12 cellular contexts compared by ENCODE assay signal in the genomic region with DNA sequence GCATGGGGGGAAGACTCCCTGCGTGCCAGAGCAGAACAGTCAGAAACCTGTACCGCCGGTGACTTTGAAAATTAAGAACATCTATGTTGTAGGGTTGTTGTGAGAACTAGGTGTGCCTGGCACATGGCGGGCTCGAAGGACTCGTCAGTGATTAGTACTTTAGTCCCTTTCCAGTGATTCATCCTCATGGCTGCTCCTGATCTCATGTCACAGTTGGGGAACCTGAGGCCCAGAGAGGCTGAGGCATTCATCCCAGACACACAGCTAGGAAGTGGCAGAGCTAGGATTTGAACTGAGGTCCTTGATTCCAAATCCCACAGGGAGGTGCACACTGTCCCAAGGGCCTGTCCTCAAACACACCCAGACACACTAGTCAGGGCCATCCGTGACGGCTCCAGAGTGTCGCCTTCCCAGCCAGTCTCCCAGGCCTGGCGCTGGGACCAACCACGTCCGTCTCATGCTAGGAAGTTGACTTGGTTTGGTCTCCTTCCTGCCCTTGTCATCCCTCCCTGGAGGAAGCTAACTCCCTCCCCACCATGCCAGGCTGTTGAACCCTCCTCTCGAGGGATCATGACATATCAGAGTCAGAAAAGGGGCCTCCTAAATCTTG. TPM values are rescaled to one million over a fixed set of nuclear protein-coding genes. Genes with fewer than 3 reads are reported as not detected.
A peak's percentile ranks its signal among the peaks of the same experiment; 100 is the strongest.
DNase-seq lines count a peak whose midpoint lies in the region; ATAC-seq and TF ChIP-seq lines count a peak whose summit lies in the region.
"Had no signal": no experiment of that assay in that cellular context is flagged by ENCODE, and none has a peak within 500 bp of the region (broad histone marks: within the 10 kb centered on the region; RNA-seq: fewer than 3 reads in every experiment).

No MANE protein-coding gene starts in this region.

- ATAC-seq in thoracic aorta (ENCODE audit: insufficient number of reproducible peaks, low FRiP score, low read depth), result no peak
- no peak for ATAC-seq in HG03520 (IDR thresholded peaks at IDR 0.05; ENCODE audit: unreplicated experiment)
- ATAC-seq: effector memory CD8-positive, alpha-beta T cell had no signal

- no peaks in the 10 kb centered on the region for H3K79me2 ChIP-seq in H9 (ENCODE audit: insufficient read depth, low read length)

- H3K18ac ChIP-seq in H9 (ENCODE audit: insufficient read length, low read depth, low read length), result no peak overlapping the region

- H3T11ph ChIP-seq in H9 (ENCODE audit: low read length), result no peak overlapping the region

- H4K91ac ChIP-seq in H9 (ENCODE audit: insufficient read length, low read depth, low read length), result no peak overlapping the region

- H3K36me3 Mint-ChIP-seq in H9 (ENCODE audit: insufficient read depth in 1 of 3, low read depth in 3 of 3) (peaks cover 0 to 2% (median under 1%) of the 10 kb centered on the region in 3 experiments; a peak in 2 of 7 replicates), mesothelial cell of epicardium (peaks cover 3% of the 10 kb centered on the region)

- H3K9ac ChIP-seq in H9 (ENCODE audit: extremely low read depth, insufficient read length, low read length), result no peak overlapping the region
- H3K9ac ChIP-seq in duodenal mucosa (ENCODE audit: low read depth in 1 of 2, low read length in 2 of 2), result no peak overlapping the region

- no peak overlapping the region for H2BK20ac ChIP-seq in H9 (ENCODE audit: low read depth, low read length, poor library complexity, severe bottlenecking)

- H2BK12ac ChIP-seq in H9 (ENCODE audit: insufficient read length, low read depth, low read length), result no peak overlapping the region

- H4K5ac ChIP-seq in H9 (ENCODE audit: insufficient read length, low read depth, low read length), result no peak overlapping the region

- no peak for DNase-seq in H9
- no peak for DNase-seq in mesothelial cell of epicardium (ENCODE audit: low spot score in 2 of 2, unreplicated experiment in 2 of 2)
- no peak for DNase-seq in thoracic aorta (ENCODE audit: low spot score)
- no peak for DNase-seq in T-helper 1 cell
- no peak for DNase-seq in NCI-H82 (lab: John Stamatoyannopoulos, UW)
- no peak for DNase-seq in Ammon's horn (ENCODE audit: low spot score)
- DNase-seq: activated CD4-positive, alpha-beta T cell treated with anti-CD3 and anti-CD28 coated beads, Interleukin-2, amount 50 U/mL, for 4 hours; C1 segment of cervical spinal cord; effector memory CD8-positive, alpha-beta T cell; NCI-H2029 had no signal

- H2AFZ ChIP-seq in H9 (ENCODE audit: low read length), result no peak overlapping the region

- H3K9me3 ChIP-seq in H9 (ENCODE audit: control insufficient read depth, low read depth, low read length) (no peaks in the 10 kb centered on the region), duodenal mucosa (ENCODE audit: control insufficient read depth in 1 of 2, low read length in 2 of 2) (peaks cover under 1 to 3% of the 10 kb centered on the region in 2 donors), thoracic aorta (peaks cover 1% of the 10 kb centered on the region)

- H4K20me1 ChIP-seq in H9 (ENCODE audit: control insufficient read depth, insufficient read depth, insufficient read length), result no peaks in the 10 kb centered on the region

- no peak overlapping the region for H2BK5ac ChIP-seq in H9 (ENCODE audit: insufficient read length, low read length)

- WGBS in H9 (ENCODE audit: extremely low coverage, insufficient read length, low lambda C conversion rate), result no CpG with 5 or more reads among the region's 13 CpGs

- H3K4me3 Mint-ChIP-seq in H9 (no peak overlapping the region), mesothelial cell of epicardium (no peak overlapping the region)
- H3K4me3 Mint-ChIP-seq: effector memory CD8-positive, alpha-beta T cell had no signal

- H2BK15ac ChIP-seq in H9 (ENCODE audit: low read depth, low read length), result no peak overlapping the region

- no peaks in the 10 kb centered on the region for H3K27me3 Mint-ChIP-seq in H9 (ENCODE audit: low read depth)
- no peaks in the 10 kb centered on the region for H3K27me3 Mint-ChIP-seq in mesothelial cell of epicardium (ENCODE audit: low read depth)

- H3K23me2 ChIP-seq in H9 (ENCODE audit: insufficient read length, low read depth, low read length, poor library complexity, severe bottlenecking), result no peaks in the 10 kb centered on the region

- H3K23ac ChIP-seq in H9 (ENCODE audit: insufficient read length, low read depth, low read length), result no peak overlapping the region

- H3K14ac ChIP-seq in H9 (ENCODE audit: insufficient read depth, low read length), result peak overlapping the region; percentile 17; the same call in 1 of the 2 replicates

- H3K9me3 Mint-ChIP-seq in H9, result no peaks in the 10 kb centered on the region
- H3K9me3 Mint-ChIP-seq in mesothelial cell of epicardium, result no peaks in the 10 kb centered on the region
- H3K9me3 Mint-ChIP-seq: effector memory CD8-positive, alpha-beta T cell had no signal

- no peak overlapping the region for H3K56ac ChIP-seq in H9 (ENCODE audit: insufficient read length, low read depth, low read length)

- H3K27ac ChIP-seq in H9 (ENCODE audit: insufficient read length, low read depth, low read length), result no peak overlapping the region
- H3K27ac ChIP-seq in duodenal mucosa (ENCODE audit: low read depth, low read length), result peak overlapping the region; percentile 53
- H3K27ac ChIP-seq in thoracic aorta, result peak overlapping the region; percentile 81 to 90

- H3K4me3 ChIP-seq in duodenal mucosa (ENCODE audit: low read depth in 1 of 2, low read length in 2 of 2) (no peak overlapping the region), thoracic aorta (no peak overlapping the region)

- no peak overlapping the region for H4K8ac ChIP-seq in H9 (replicated peaks; ENCODE audit: insufficient read length, low read depth, low read length)

- H3K4me1 Mint-ChIP-seq in H9 (peaks cover 17 to 27% of the 10 kb centered on the region in 2 experiments), mesothelial cell of epicardium (peaks cover 91% of the 10 kb centered on the region)

- no peak overlapping the region for H2BK120ac ChIP-seq in H9 (ENCODE audit: low read depth, low read length, poor library complexity, severe bottlenecking)

- H3K4ac ChIP-seq in H9 (ENCODE audit: low read depth, low read length), result no peak overlapping the region

- H3K4me1 ChIP-seq in H9 (ENCODE audit: insufficient read depth, low read length) (no peaks in the 10 kb centered on the region), duodenal mucosa (ENCODE audit: control insufficient read depth in 1 of 2, insufficient read depth in 2 of 2, low read length in 2 of 2) (peaks cover 53 to 55% of the 10 kb centered on the region in 2 donors), thoracic aorta (ENCODE audit: control insufficient read depth in 1 of 2, low read depth in 2 of 2) (peaks cover 63 to 98% of the 10 kb centered on the region in 2 donors)

- no peak for TF ChIP-seq CTCF in H9 (conservative IDR thresholded peaks at IDR 0.05)
- TF ChIP-seq CTCF in mesothelial cell of epicardium (IDR thresholded peaks at IDR 0.05; ENCODE audit: unreplicated experiment), result no peak
- TF ChIP-seq CTCF in thoracic aorta (IDR thresholded peaks at IDR 0.05), result no peak

- H2AK5ac ChIP-seq in H9 (ENCODE audit: insufficient read length, low read length), result no peak overlapping the region

- H3K27me3 ChIP-seq in H9 (ENCODE audit: insufficient read depth, low read length), result no peaks in the 10 kb centered on the region
- no peaks in the 10 kb centered on the region for H3K27me3 ChIP-seq in duodenal mucosa (ENCODE audit: control insufficient read depth in 1 of 2, insufficient read depth in 2 of 2, low read length in 2 of 2)
- H3K27me3 ChIP-seq in thoracic aorta (replicated peaks; ENCODE audit: insufficient read depth), result no peaks in the 10 kb centered on the region

- H3K79me1 ChIP-seq in H9 (ENCODE audit: insufficient read depth, low read depth, low read length, poor library complexity, severe bottlenecking), result no peaks in the 10 kb centered on the region

- H3K36me3 ChIP-seq in duodenal mucosa (ENCODE audit: control insufficient read depth in 1 of 2, insufficient read depth in 2 of 2, low read length in 2 of 2), result peaks cover under 1 to 2% of the 10 kb centered on the region in 2 donors
- no peaks in the 10 kb centered on the region for H3K36me3 ChIP-seq in thoracic aorta

- H3K4me2 ChIP-seq in H9 (ENCODE audit: insufficient read depth, insufficient read length, low read length), result no peak overlapping the region

- H3K27ac Mint-ChIP-seq in H9 (peak overlapping the region in 1 of 3 experiments; percentile 69; a peak in 2 of 7 replicates), mesothelial cell of epicardium (peak overlapping the region; percentile 98)
- H3K27ac Mint-ChIP-seq: effector memory CD8-positive, alpha-beta T cell had no signal

RNA-seq across cellular contexts. Expression of gene SMAD6, which starts 58.4 kb away (rescaled TPM):
- total RNA-seq in H9 (2021) (6.0 and 6.8 TPM in 2 replicates), mesothelial cell of epicardium (164 to 176 TPM (median 176 TPM) in 3 replicates), thoracic aorta (100 to 1,000 TPM in 1 of 2 donors, 10 to 100 TPM in 1; 73.3 to 113 TPM)
